Comparison of ENCODE assay signal across 8 cellular contexts in genomic region chr9:546797-547223, GRCh38. TPM values are rescaled to one million over a fixed set of nuclear protein-coding genes. Genes with fewer than 3 reads are reported as not detected.
DNase-seq lines count a peak whose midpoint lies in the region; ATAC-seq and TF ChIP-seq lines count a peak whose summit lies in the region.

No MANE protein-coding gene starts in this region.

- no peaks in the 10 kb centered on the region for H3K4me1 ChIP-seq in PC-3 (ENCODE audit: insufficient read depth, low read length)
- no peaks in the 10 kb centered on the region for H3K4me1 ChIP-seq in parathyroid adenoma

- no peaks in the 10 kb centered on the region for H3F3A ChIP-seq in PC-3 (ENCODE audit: low read length, unreplicated experiment)

- peak; percentile 37; the same call in 1 of the 2 replicates for TF ChIP-seq CTCF in PC-3 (conservative IDR thresholded peaks at IDR 0.05; ENCODE audit: low read depth, low read length)
- peak; percentile 50 for TF ChIP-seq CTCF in fibroblast of villous mesenchyme (IDR thresholded peaks at IDR 0.05; ENCODE audit: insufficient read depth, low read depth, low read length)
- TF ChIP-seq CTCF in parathyroid adenoma (IDR thresholded peaks at IDR 0.05): peak; percentile 22

- peak; percentile 56 for DNase-seq in G401 (ENCODE audit: low spot score)
- no peak for DNase-seq in PC-3
- peak; percentile 23 for DNase-seq in fibroblast of villous mesenchyme (ENCODE audit: low read depth)
- DNase-seq in AG08395 (ENCODE audit: low spot score): no peak
- DNase-seq in activated CD4-positive, alpha-beta T cell treated with anti-CD3 and anti-CD28 coated beads for 1 hour: no peak
- DNase-seq in NCI-H187 treated with DMSO at 0.1 percent for 48 hours (lab: John Stamatoyannopoulos, UW): no peak

- H3K79me2 ChIP-seq in PC-3 (ENCODE audit: low read length) (no peaks in the 10 kb centered on the region), parathyroid adenoma (no peaks in the 10 kb centered on the region)

- ATAC-seq in PC-3 (peak; percentile 22; the same call in 1 of the 2 replicates), HG02852 (IDR thresholded peaks at IDR 0.05; ENCODE audit: unreplicated experiment) (no peak)

- H3K4me3 ChIP-seq in PC-3 (ENCODE audit: low read length) (no peak overlapping the region), fibroblast of villous mesenchyme (ENCODE audit: low read depth, low read length) (no peak overlapping the region), parathyroid adenoma (ENCODE audit: low read depth, low read length) (no peak overlapping the region)

- H3K4me2 ChIP-seq in PC-3 (ENCODE audit: low read length): no peak overlapping the region
- no peak overlapping the region for H3K4me2 ChIP-seq in parathyroid adenoma (ENCODE audit: low read length)

- H4K20me1 ChIP-seq in PC-3 (ENCODE audit: low read length): no peaks in the 10 kb centered on the region

- intact Hi-C loops in PC-3 (cut with micrococcal nuclease): loop anchor here (2.0 kb wide), 1 partner anchor 162 kb away; no protein-coding TSS in a partner anchor

- H3K36me3 ChIP-seq in PC-3 (ENCODE audit: low read depth, low read length): no peaks in the 10 kb centered on the region
- no peaks in the 10 kb centered on the region for H3K36me3 ChIP-seq in parathyroid adenoma (ENCODE audit: control insufficient read depth, insufficient read depth, low read length)

- H2AFZ ChIP-seq in PC-3 (ENCODE audit: low read length) (no peak overlapping the region), parathyroid adenoma (no peak overlapping the region)

- no peak overlapping the region for H3K9ac ChIP-seq in PC-3 (ENCODE audit: low read length)
- no peak overlapping the region for H3K9ac ChIP-seq in parathyroid adenoma

- H3K9me3 ChIP-seq in PC-3 (ENCODE audit: low read length): no peaks in the 10 kb centered on the region
- H3K9me3 ChIP-seq in parathyroid adenoma (ENCODE audit: control insufficient read depth, low read length): no peaks in the 10 kb centered on the region

- H3K27me3 ChIP-seq in PC-3 (ENCODE audit: low read length) (no peaks in the 10 kb centered on the region), parathyroid adenoma (ENCODE audit: control insufficient read depth, insufficient read depth, low read length) (no peaks in the 10 kb centered on the region)

- no TSS peak for BruUV-seq in PC-3 (replicated peaks; lab: Mats Ljungman, UMichigan)

- H3K9me2 ChIP-seq in PC-3 (replicated peaks; ENCODE audit: low read length): no peaks in the 10 kb centered on the region

- in situ Hi-C loops in G401 (cut with HindIII; ENCODE audit: low sequenced_read_pairs): no loop called here

- H3K27ac ChIP-seq in PC-3 (ENCODE audit: low read length) (no peak overlapping the region), parathyroid adenoma (no peak overlapping the region)

- CTCF ChIA-PET in PC-3 (lab: Charles Lee): no interaction called here

- POLR2A ChIA-PET in PC-3 (lab: Charles Lee; ENCODE audit: unreplicated experiment): no interaction called here

RNA-seq across cellular contexts. Expression of gene KANK1, which starts 42.3 kb away (rescaled TPM):
- 0.31 TPM in 1 of 2 replicates, not detected in the other for total RNA-seq in G401 (2014; rRNA removed; shearing (Covaris generic))
- total RNA-seq in PC-3 (2014; rRNA removed) (14.0 and 18.3 TPM in 2 replicates), fibroblast of villous mesenchyme (35.4 and 43.2 TPM in 2 replicates)

Comparison
In these comparisons a context has a peak if more than half of its experiments do, and no peak if none do; other contexts are left out.
1. DNase-seq: peak in G401 (single experiment) and fibroblast of villous mesenchyme (single experiment); none in PC-3 (single experiment), AG08395 (single experiment), activated CD4-positive, alpha-beta T cell treated with anti-CD3 and anti-CD28 coated beads for 1 hour (single experiment) and NCI-H187 treated with DMSO at 0.1 percent for 48 hours (single experiment).
2. RNA of gene KANK1, which starts 42.3 kb away (total RNA-seq): 35.4 to 43.2 TPM in fibroblast of villous mesenchyme and 14.0 to 18.3 TPM in PC-3; 0.31 TPM in G401; every median in the first group is over 10 times any median in the second.
3. Peak in every context shown above with its lines, with median percentiles within 50 percentile points of each other: CTCF ChIP-seq.